19 cellular contexts compared by ENCODE assay signal in genomic region chr17:73718362-73718761, GRCh38.
DNase-seq lines count a peak whose midpoint lies in the region; ATAC-seq, FAIRE-seq and TF ChIP-seq lines count a peak whose summit lies in the region.
"Had no signal": no experiment of that assay in that cellular context is flagged by ENCODE, and none has a peak within 500 bp of the region (broad histone marks: within the 10 kb centered on the region; RNA-seq: fewer than 3 reads in every experiment).

No MANE protein-coding gene starts in this region.

- peaks cover 10% of the 10 kb centered on the region for H3K36me3 Mint-ChIP-seq in activated naive CD4-positive, alpha-beta T cell treated with anti-CD3 and anti-CD28 coated beads, Interleukin-2, amount 10 ng/mL, durations not matched to agents 7 days and 5 days
- H3K36me3 Mint-ChIP-seq in activated naive CD4-positive, alpha-beta T cell treated with anti-CD3 and anti-CD28 coated beads, Interleukin-2, amount 50 U/mL, for 72 hours: peaks cover 0 to 5% of the 10 kb centered on the region in 2 donors
- H3K36me3 Mint-ChIP-seq in naive thymus-derived CD8-positive, alpha-beta T cell: no peaks in the 10 kb centered on the region
- H3K36me3 Mint-ChIP-seq: CD4-positive, alpha-beta memory T cell had no signal

- TF ChIP-seq RAD21 in K562 (CRISPR knock-in tag; conservative IDR thresholded peaks at IDR 0.05 in 1 of 2, IDR thresholded peaks at IDR 0.05 in 1 of 2): no peak
- no peak for TF ChIP-seq RAD21 in HepG2 (CRISPR knock-in tag; IDR thresholded peaks at IDR 0.05)

- H3K79me2 ChIP-seq in K562 (ENCODE audit: control insufficient read depth, insufficient read depth, low read length) (no peaks in the 10 kb centered on the region), HepG2 (ENCODE audit: insufficient read depth, low read length) (no peaks in the 10 kb centered on the region)

- peaks cover 2% of the 10 kb centered on the region for H3K9me3 Mint-ChIP-seq in activated naive CD4-positive, alpha-beta T cell treated with anti-CD3 and anti-CD28 coated beads, Interleukin-2, amount 10 ng/mL, durations not matched to agents 7 days and 5 days
- H3K9me3 Mint-ChIP-seq in activated naive CD4-positive, alpha-beta T cell treated with anti-CD3 and anti-CD28 coated beads, Interleukin-2, amount 50 U/mL, for 72 hours: peaks cover 0 to 4% of the 10 kb centered on the region in 2 donors
- no peaks in the 10 kb centered on the region for H3K9me3 Mint-ChIP-seq in naive thymus-derived CD8-positive, alpha-beta T cell
- H3K9me3 Mint-ChIP-seq: CD4-positive, alpha-beta memory T cell; GM23338 had no signal

- H3K9me3 ChIP-seq in K562 (replicated peaks; ENCODE audit: control insufficient read depth, insufficient read depth, low read depth, low read length) (no peaks in the 10 kb centered on the region), HepG2 (ENCODE audit: low read length) (no peaks in the 10 kb centered on the region)

- DNase-seq in activated naive CD4-positive, alpha-beta T cell treated with anti-CD3 and anti-CD28 coated beads, Interleukin-2, amount 10 ng/mL, durations not matched to agents 7 days and 5 days: no peak
- DNase-seq in activated naive CD4-positive, alpha-beta T cell treated with anti-CD3 and anti-CD28 coated beads, Interleukin-2, amount 50 U/mL, for 72 hours (ENCODE audit: low spot score in 2 of 2): no peak
- DNase-seq in K562 (ENCODE audit: extremely low read depth in 1 of 4, low spot score in 3 of 4) (no peak), NCI-H187 treated with DMSO at 0.1 percent for 48 hours (lab: John Stamatoyannopoulos, UW) (no peak), pons (ENCODE audit: low spot score) (no peak), NCI-H510A (lab: John Stamatoyannopoulos, UW) (no peak), HepG2 (ENCODE audit: low spot score) (no peak)
- no peak for DNase-seq in naive thymus-derived CD8-positive, alpha-beta T cell
- DNase-seq: CD4-positive, alpha-beta memory T cell; COR-L47; DMS153; GDM1; H7; KBM-7 had no signal

- H3K27me3 Mint-ChIP-seq in activated naive CD4-positive, alpha-beta T cell treated with anti-CD3 and anti-CD28 coated beads, Interleukin-2, amount 10 ng/mL, durations not matched to agents 7 days and 5 days: peaks cover 31% of the 10 kb centered on the region
- peaks cover 0 to 2% (median 0%) of the 10 kb centered on the region in 5 donors for H3K27me3 Mint-ChIP-seq in naive thymus-derived CD8-positive, alpha-beta T cell
- H3K27me3 Mint-ChIP-seq: CD4-positive, alpha-beta memory T cell had no signal

- no peak overlapping the region for H3K9ac ChIP-seq in K562 (ENCODE audit: insufficient read depth in 1 of 2, low read depth in 2 of 2, low read length in 2 of 2)
- no peak overlapping the region for H3K9ac ChIP-seq in HepG2 (ENCODE audit: insufficient read depth, low read depth, low read length)

- peaks cover 53% of the 10 kb centered on the region for H3K4me1 Mint-ChIP-seq in activated naive CD4-positive, alpha-beta T cell treated with anti-CD3 and anti-CD28 coated beads, Interleukin-2, amount 10 ng/mL, durations not matched to agents 7 days and 5 days
- H3K4me1 Mint-ChIP-seq in naive thymus-derived CD8-positive, alpha-beta T cell: peaks cover 27 to 53% (median 38%) of the 10 kb centered on the region in 4 donors

- H3K36me3 ChIP-seq in K562 (ENCODE audit: control insufficient read depth, insufficient read depth, low read length): no peaks in the 10 kb centered on the region
- H3K36me3 ChIP-seq in HepG2 (replicated peaks in 1 of 2; ENCODE audit: control insufficient read depth in 1 of 2, insufficient read depth in 2 of 2, low read length in 2 of 2): no peaks in the 10 kb centered on the region

- H2AFZ ChIP-seq in K562 (ENCODE audit: low read depth, low read length): no peak overlapping the region
- no peak overlapping the region for H2AFZ ChIP-seq in HepG2 (ENCODE audit: low read length)

- no peak overlapping the region for H3K4me3 ChIP-seq in K562
- H3K4me3 ChIP-seq in HepG2 (replicated peaks in 1 of 3; ENCODE audit: insufficient read depth in 1 of 3, low read depth in 2 of 3, low read length in 3 of 3): no peak overlapping the region
- H3K4me3 ChIP-seq: GM23338 had no signal

- BruUV-seq in K562 (replicated peaks; lab: Mats Ljungman, UMichigan) (no TSS peak), HepG2 (replicated peaks; lab: Mats Ljungman, UMichigan) (no TSS peak)

- peaks cover 8 to 39% of the 10 kb centered on the region in 2 experiments; a peak in 4 of 5 replicates for H3K27me3 ChIP-seq in K562 (ENCODE audit: control insufficient read depth in 2 of 2, insufficient read depth in 2 of 2, low read length in 2 of 2)
- peaks cover 2 to 31% of the 10 kb centered on the region in 2 experiments; a peak in 4 of 5 replicates for H3K27me3 ChIP-seq in HepG2 (ENCODE audit: control insufficient read depth in 1 of 2, insufficient read depth in 2 of 2, low read length in 2 of 2)

- H3K9me1 ChIP-seq in K562 (ENCODE audit: control insufficient read depth, insufficient read depth, low read length): no peaks in the 10 kb centered on the region

- POLR2A ChIA-PET in K562 (lab: Yijun Ruan, JAX) (interaction anchor here (0.7 kb wide), 1 partner anchor 248 kb away, joined by 3 read pairs; no protein-coding TSS in a partner anchor), HepG2 (lab: Yijun Ruan, JAX) (interaction anchor here (1.2 kb wide), 1 partner anchor 80 kb away, joined by 3 read pairs; no protein-coding TSS in a partner anchor)
- POLR2A ChIA-PET in naive thymus-derived CD8-positive, alpha-beta T cell (lab: Charles Lee): interaction anchor here (0.6 to 1.3 kb wide), 3 partner anchors 10 to 134 kb away, joined by 3 to 4 read pairs (median 3); no protein-coding TSS in a partner anchor

- in situ Hi-C loops in K562 (cut with MboI): no loop called here
- in situ Hi-C loops in HepG2 (cut with HindIII; ENCODE audit: extremely low pct_ligation_motif_present, low pct_unique_long_range_greater_than_20kb): loop anchor here (10.0 kb wide), 1 partner anchor 294 kb away; no protein-coding TSS in a partner anchor

- H3K27ac ChIP-seq in K562 (ENCODE audit: extremely low read depth, low read depth, low read length) (no peak overlapping the region), HepG2 (ENCODE audit: extremely low read length, insufficient read depth, low read length) (no peak overlapping the region)
- H3K27ac ChIP-seq: 22Rv1, HL-60 had no signal

- H3K4me2 ChIP-seq in K562 (ENCODE audit: insufficient read depth, low read length) (no peak overlapping the region), HepG2 (ENCODE audit: low read depth, low read length) (no peak overlapping the region)
- H3K4me2 ChIP-seq: GM23338 had no signal

- TF ChIP-seq POLR2A in K562 (conservative IDR thresholded peaks at IDR 0.05) (no peak), HepG2 (IDR thresholded peaks at IDR 0.05; ENCODE audit: insufficient read depth in 1 of 2, low read depth in 2 of 2, low read length in 2 of 2) (no peak)

- intact Hi-C loops in K562 (cut with micrococcal nuclease): no loop called here
- intact Hi-C loops in HepG2 (cut with micrococcal nuclease; ENCODE audit: unreplicated experiment): loop anchor here (10.0 kb wide), 1 partner anchor 64 kb away; no protein-coding TSS in a partner anchor

- TF ChIP-seq CTCF in K562 (IDR thresholded peaks at IDR 0.05 in 2 of 3, conservative IDR thresholded peaks at IDR 0.05 in 1 of 3; ENCODE audit: insufficient read depth in 2 of 3, low read depth in 1 of 3, low read length in 3 of 3) (no peak), HepG2 (CRISPR knock-in tag; IDR thresholded peaks at IDR 0.05) (no peak)

- H4K20me1 ChIP-seq in K562 (replicated peaks; ENCODE audit: control insufficient read depth, insufficient read depth, low read length): 0 out of 2 replicates have a peak, but pooled peaks cover 3% of the 10 kb centered on the region
- no peaks in the 10 kb centered on the region for H4K20me1 ChIP-seq in HepG2 (ENCODE audit: insufficient read depth, low read length)

- peaks cover 0 to 3% of the 10 kb centered on the region in 2 experiments; a peak in 1 of 5 replicates for H3K4me1 ChIP-seq in K562 (replicated peaks in 1 of 2; ENCODE audit: control insufficient read depth in 2 of 2, insufficient read depth in 2 of 2, low read length in 2 of 2)
- H3K4me1 ChIP-seq in HepG2 (ENCODE audit: insufficient read depth, low read length): peaks cover 24% of the 10 kb centered on the region

- FAIRE-seq in K562 (lab: Jason Lieb, UNC) (no peak), HepG2 (lab: Jason Lieb, UNC) (no peak)
- FAIRE-seq: D721Med, GM12892 had no signal

- H3K27ac Mint-ChIP-seq in activated naive CD4-positive, alpha-beta T cell treated with anti-CD3 and anti-CD28 coated beads, Interleukin-2, amount 10 ng/mL, durations not matched to agents 7 days and 5 days: peak overlapping the region; percentile 38
- no peak overlapping the region for H3K27ac Mint-ChIP-seq in activated naive CD4-positive, alpha-beta T cell treated with anti-CD3 and anti-CD28 coated beads, Interleukin-2, amount 50 U/mL, for 72 hours
- peak overlapping the region in 7 of 10 donors; percentile 34 to 78 (median 55) for H3K27ac Mint-ChIP-seq in naive thymus-derived CD8-positive, alpha-beta T cell
- H3K27ac Mint-ChIP-seq: GM23338 had no signal

- ATAC-seq in activated naive CD4-positive, alpha-beta T cell treated with anti-CD3 and anti-CD28 coated beads, Interleukin-2, amount 50 U/mL, for 72 hours: no peak
- ATAC-seq in K562: no peak
- no peak for ATAC-seq in naive thymus-derived CD8-positive, alpha-beta T cell
- no peak for ATAC-seq in HepG2

- CTCF ChIA-PET in activated naive CD4-positive, alpha-beta T cell treated with anti-CD3 and anti-CD28 coated beads, Interleukin-2, amount 10 ng/mL, durations not matched to agents 7 days and 5 days (lab: Charles Lee): interaction anchor here (0.9 to 2.2 kb wide), 5 partner anchors 11 to 289 kb away, joined by 3 to 6 read pairs (median 4); no protein-coding TSS in a partner anchor
- CTCF ChIA-PET in K562 (lab: Yijun Ruan, JAX; ENCODE audit: low intra/inter-chr PET ratio) (no interaction called here), HepG2 (lab: Yijun Ruan, JAX; ENCODE audit: low intra/inter-chr PET ratio, low total read pairs) (no interaction called here)

- H3K4me3 Mint-ChIP-seq in activated naive CD4-positive, alpha-beta T cell treated with anti-CD3 and anti-CD28 coated beads, Interleukin-2, amount 10 ng/mL, durations not matched to agents 7 days and 5 days: no peak overlapping the region
- H3K4me3 Mint-ChIP-seq in naive thymus-derived CD8-positive, alpha-beta T cell: peak overlapping the region in 1 of 10 donors; percentile 35
- H3K4me3 Mint-ChIP-seq: GM23338 had no signal

- TF ChIP-seq EP300 in K562 (IDR thresholded peaks at IDR 0.05; ENCODE audit: low read length) (no peak), HepG2 (IDR thresholded peaks at IDR 0.05; ENCODE audit: low read depth in 2 of 2, low read length in 2 of 2) (no peak), HepG2 (CRISPR knock-in tag; IDR thresholded peaks at IDR 0.05; ENCODE audit: borderline replicate concordance) (no peak)

TF ChIP-seq in K562, 482 proteins besides CTCF, POLR2A, EP300 and RAD21 (continues in another document):
- peak; percentile 54; the same call in 1 of the 2 replicates for TF ChIP-seq ZKSCAN3 (CRISPR knock-in tag; IDR thresholded peaks at IDR 0.05)

TF ChIP-seq in HepG2, 621 proteins besides CTCF, POLR2A, EP300 and RAD21 (continues in another document):
- TF ChIP-seq ZNF883 (CRISPR knock-in tag; IDR thresholded peaks at IDR 0.05; ENCODE audit: not compliant biosample characterization): no peak

Comparison
In these comparisons a context has a peak if more than half of its experiments do, and no peak if none do; other contexts are left out.
1. H3K27ac Mint-ChIP-seq: peak in activated naive CD4-positive, alpha-beta T cell treated with anti-CD3 and anti-CD28 coated beads, Interleukin-2, amount 10 ng/mL, durations not matched to agents 7 days and 5 days (single experiment) and naive thymus-derived CD8-positive, alpha-beta T cell (7 of 10); none in activated naive CD4-positive, alpha-beta T cell treated with anti-CD3 and anti-CD28 coated beads, Interleukin-2, amount 50 U/mL, for 72 hours (0 of 2).